Comparison of ENCODE assay signal across 2 cellular contexts in the genomic region with DNA sequence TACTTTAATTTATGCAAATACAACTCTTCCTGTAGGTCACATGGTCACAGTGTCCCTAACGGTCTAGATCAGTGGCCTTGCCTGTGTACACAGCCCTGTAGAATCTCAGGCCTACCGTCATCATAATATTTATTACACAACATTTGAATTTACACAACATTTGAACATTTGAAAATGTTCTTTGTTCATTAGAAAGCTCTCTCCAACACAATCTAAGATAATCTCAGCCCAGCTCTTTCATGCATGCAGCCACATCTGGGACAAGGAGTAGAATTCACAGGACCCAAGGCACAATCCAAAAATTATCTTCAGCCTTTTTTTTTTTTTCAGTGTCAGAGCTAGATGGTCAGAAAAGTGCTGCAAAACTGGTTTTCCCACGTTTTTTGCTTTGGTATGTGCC.
TF ChIP-seq lines count a peak whose summit lies in the region.

No MANE protein-coding gene starts in this region.

TF ChIP-seq in SK-N-SH, 30 proteins besides CTCF, POLR2A, EP300 and RAD21:
- TF ChIP-seq NRF1 (IDR thresholded peaks at IDR 0.05; ENCODE audit: low read depth, low read length), result no peak
- TF ChIP-seq, protein P1, sequence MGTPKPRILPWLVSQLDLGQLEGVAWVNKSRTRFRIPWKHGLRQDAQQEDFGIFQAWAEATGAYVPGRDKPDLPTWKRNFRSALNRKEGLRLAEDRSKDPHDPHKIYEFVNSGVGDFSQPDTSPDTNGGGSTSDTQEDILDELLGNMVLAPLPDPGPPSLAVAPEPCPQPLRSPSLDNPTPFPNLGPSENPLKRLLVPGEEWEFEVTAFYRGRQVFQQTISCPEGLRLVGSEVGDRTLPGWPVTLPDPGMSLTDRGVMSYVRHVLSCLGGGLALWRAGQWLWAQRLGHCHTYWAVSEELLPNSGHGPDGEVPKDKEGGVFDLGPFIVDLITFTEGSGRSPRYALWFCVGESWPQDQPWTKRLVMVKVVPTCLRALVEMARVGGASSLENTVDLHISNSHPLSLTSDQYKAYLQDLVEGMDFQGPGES (IDR thresholded peaks at IDR 0.05; ENCODE audit: low read depth, low read length), result no peak
- TF ChIP-seq, protein P2, sequence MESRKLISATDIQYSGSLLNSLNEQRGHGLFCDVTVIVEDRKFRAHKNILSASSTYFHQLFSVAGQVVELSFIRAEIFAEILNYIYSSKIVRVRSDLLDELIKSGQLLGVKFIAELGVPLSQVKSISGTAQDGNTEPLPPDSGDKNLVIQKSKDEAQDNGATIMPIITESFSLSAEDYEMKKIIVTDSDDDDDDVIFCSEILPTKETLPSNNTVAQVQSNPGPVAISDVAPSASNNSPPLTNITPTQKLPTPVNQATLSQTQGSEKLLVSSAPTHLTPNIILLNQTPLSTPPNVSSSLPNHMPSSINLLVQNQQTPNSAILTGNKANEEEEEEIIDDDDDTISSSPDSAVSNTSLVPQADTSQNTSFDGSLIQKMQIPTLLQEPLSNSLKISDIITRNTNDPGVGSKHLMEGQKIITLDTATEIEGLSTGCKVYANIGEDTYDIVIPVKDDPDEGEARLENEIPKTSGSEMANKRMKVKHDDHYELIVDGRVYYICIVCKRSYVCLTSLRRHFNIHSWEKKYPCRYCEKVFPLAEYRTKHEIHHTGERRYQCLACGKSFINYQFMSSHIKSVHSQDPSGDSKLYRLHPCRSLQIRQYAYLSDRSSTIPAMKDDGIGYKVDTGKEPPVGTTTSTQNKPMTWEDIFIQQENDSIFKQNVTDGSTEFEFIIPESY (IDR thresholded peaks at IDR 0.05; ENCODE audit: borderline replicate concordance, low read depth), result no peak
- TF ChIP-seq FOXJ3 (CRISPR knock-in tag; IDR thresholded peaks at IDR 0.05), result no peak
- TF ChIP-seq MEF2A (IDR thresholded peaks at IDR 0.05; ENCODE audit: borderline replicate concordance, low read depth), result no peak
- TF ChIP-seq GABPA (IDR thresholded peaks at IDR 0.05; ENCODE audit: low read depth), result no peak
- TF ChIP-seq SMC3 (IDR thresholded peaks at IDR 0.05; ENCODE audit: low read depth, low read length), result no peak
- TF ChIP-seq SIN3A (IDR thresholded peaks at IDR 0.05; ENCODE audit: borderline replicate concordance, low read depth, low read length), result no peak
- no peak for TF ChIP-seq FOSL2 (IDR thresholded peaks at IDR 0.05; ENCODE audit: borderline replicate concordance, low read depth)
- no peak for TF ChIP-seq USF1 (IDR thresholded peaks at IDR 0.05; ENCODE audit: borderline replicate concordance, low read depth)
- no peak for TF ChIP-seq POLR2AphosphoS5 (IDR thresholded peaks at IDR 0.05; ENCODE audit: low read depth, low read length)
- no peak for TF ChIP-seq ELF1 (IDR thresholded peaks at IDR 0.05)
- TF ChIP-seq FOXM1 (IDR thresholded peaks at IDR 0.05; ENCODE audit: low read depth), result no peak

TF ChIP-seq in SK-N-SH treated with all-trans-retinoic acid at 6 μM for 48 hours, 23 proteins besides CTCF, POLR2A, EP300 and RAD21:
- no peak for TF ChIP-seq TOX (CRISPR knock-in tag; IDR thresholded peaks at IDR 0.05; ENCODE audit: borderline replicate concordance)
- TF ChIP-seq OSR1 (CRISPR knock-in tag; IDR thresholded peaks at IDR 0.05), result no peak
- TF ChIP-seq ISL1 (CRISPR knock-in tag; IDR thresholded peaks at IDR 0.05), result no peak
- no peak for TF ChIP-seq ZNF8 (CRISPR knock-in tag; IDR thresholded peaks at IDR 0.05)
- TF ChIP-seq GLIS3 (CRISPR knock-in tag; IDR thresholded peaks at IDR 0.05), result no peak
- no peak for TF ChIP-seq PPARA (CRISPR knock-in tag; IDR thresholded peaks at IDR 0.05; ENCODE audit: borderline replicate concordance)
- TF ChIP-seq ZFP3 (CRISPR knock-in tag; IDR thresholded peaks at IDR 0.05), result no peak
- no peak for TF ChIP-seq POU6F1 (CRISPR knock-in tag; IDR thresholded peaks at IDR 0.05; ENCODE audit: borderline replicate concordance, low read depth)
- TF ChIP-seq ZC3H10 (CRISPR knock-in tag; IDR thresholded peaks at IDR 0.05), result no peak
- no peak for TF ChIP-seq BACH2 (CRISPR knock-in tag; IDR thresholded peaks at IDR 0.05; ENCODE audit: borderline replicate concordance)
- TF ChIP-seq, protein P3, sequence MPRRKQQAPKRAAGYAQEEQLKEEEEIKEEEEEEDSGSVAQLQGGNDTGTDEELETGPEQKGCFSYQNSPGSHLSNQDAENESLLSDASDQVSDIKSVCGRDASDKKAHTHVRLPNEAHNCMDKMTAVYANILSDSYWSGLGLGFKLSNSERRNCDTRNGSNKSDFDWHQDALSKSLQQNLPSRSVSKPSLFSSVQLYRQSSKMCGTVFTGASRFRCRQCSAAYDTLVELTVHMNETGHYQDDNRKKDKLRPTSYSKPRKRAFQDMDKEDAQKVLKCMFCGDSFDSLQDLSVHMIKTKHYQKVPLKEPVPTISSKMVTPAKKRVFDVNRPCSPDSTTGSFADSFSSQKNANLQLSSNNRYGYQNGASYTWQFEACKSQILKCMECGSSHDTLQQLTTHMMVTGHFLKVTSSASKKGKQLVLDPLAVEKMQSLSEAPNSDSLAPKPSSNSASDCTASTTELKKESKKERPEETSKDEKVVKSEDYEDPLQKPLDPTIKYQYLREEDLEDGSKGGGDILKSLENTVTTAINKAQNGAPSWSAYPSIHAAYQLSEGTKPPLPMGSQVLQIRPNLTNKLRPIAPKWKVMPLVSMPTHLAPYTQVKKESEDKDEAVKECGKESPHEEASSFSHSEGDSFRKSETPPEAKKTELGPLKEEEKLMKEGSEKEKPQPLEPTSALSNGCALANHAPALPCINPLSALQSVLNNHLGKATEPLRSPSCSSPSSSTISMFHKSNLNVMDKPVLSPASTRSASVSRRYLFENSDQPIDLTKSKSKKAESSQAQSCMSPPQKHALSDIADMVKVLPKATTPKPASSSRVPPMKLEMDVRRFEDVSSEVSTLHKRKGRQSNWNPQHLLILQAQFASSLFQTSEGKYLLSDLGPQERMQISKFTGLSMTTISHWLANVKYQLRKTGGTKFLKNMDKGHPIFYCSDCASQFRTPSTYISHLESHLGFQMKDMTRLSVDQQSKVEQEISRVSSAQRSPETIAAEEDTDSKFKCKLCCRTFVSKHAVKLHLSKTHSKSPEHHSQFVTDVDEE (CRISPR knock-in tag; IDR thresholded peaks at IDR 0.05), result no peak
